8 cellular contexts compared by ENCODE assay signal in genomic region chr15:40340740-40341400, GRCh38. TPM values are rescaled to one million over a fixed set of nuclear protein-coding genes. Genes with fewer than 3 reads are reported as not detected.
A peak's percentile ranks its signal among the peaks of the same experiment; 100 is the strongest.
DNase-seq lines count a peak whose midpoint lies in the region; ATAC-seq, FAIRE-seq and TF ChIP-seq lines count a peak whose summit lies in the region.

Gene CCDC9B, minus strand, starts transcription at chr15:40340939. Its CDS starts 120 bp downstream, at chr15:40340819.

- peak within 1 kb of the TSS; percentile 57 for H2AFZ ChIP-seq in GM23248

- in situ Hi-C loops in GM23248 (cut with MboI), result no loop called here

- H3K36me3 ChIP-seq in GM23248 (ENCODE audit: low read depth), result peaks cover 7% of the 10 kb centered on the region; the same call in 1 of the 2 replicates
- H3K36me3 ChIP-seq in small intestine (ENCODE audit: control insufficient read depth in 2 of 2, insufficient read depth in 2 of 2, low read length in 2 of 2), result no peaks in the 10 kb centered on the region

- H4K20me1 ChIP-seq in GM23248 (ENCODE audit: insufficient read depth), result no peaks in the 10 kb centered on the region

- CTCF ChIA-PET in MCF 10A (lab: Yijun Ruan, JAX), result interaction anchor here (0.6 to 12.1 kb wide), 15 partner anchors 13 to 282 kb away, joined by 3 to 179 read pairs (median 7); partner anchors contain the start of genes ANKRD63 and INAFM2
- CTCF ChIA-PET in activated CD8-positive, alpha-beta memory T cell treated with anti-CD3 and anti-CD28 coated beads, Interleukin-2, amount 10 ng/mL, durations not matched to agents 7 days and 5 days (lab: Charles Lee), result interaction anchor here (0.9 to 13.7 kb wide), 12 partner anchors 8 to 82 kb away, joined by 3 to 317 read pairs (median 38); partner anchors contain the start of genes DISP2, INAFM2 and PLCB2

- H3K27me3 ChIP-seq in GM23248 (replicated peaks; ENCODE audit: insufficient read depth) (no peaks in the 10 kb centered on the region), small intestine (ENCODE audit: control insufficient read depth in 2 of 2, insufficient read depth in 2 of 2, low read length in 2 of 2) (no peaks in the 10 kb centered on the region)

- TF ChIP-seq CTCF in MCF 10A (IDR thresholded peaks at IDR 0.05; ENCODE audit: unreplicated experiment), result no peak

- DNase-seq in GM23248 (peak; percentile 94), NCI-H510A (lab: John Stamatoyannopoulos, UW) (peak; percentile 78), MCF 10A (ENCODE audit: unreplicated experiment) (peak; percentile 95), inferior parietal cortex (ENCODE audit: extremely low spot score) (peak; percentile 82), small intestine (peak; percentile 95)
- DNase-seq in effector memory CD8-positive, alpha-beta T cell, result no peak
- DNase-seq in activated CD8-positive, alpha-beta memory T cell treated with anti-CD3 and anti-CD28 coated beads, Interleukin-2, amount 10 ng/mL, durations not matched to agents 7 days and 5 days, result no peak

- peak within 1 kb of the TSS; percentile 90 for H3K4me2 ChIP-seq in GM23248 (ENCODE audit: unreplicated experiment)

- no peaks in the 10 kb centered on the region for H3K27me3 Mint-ChIP-seq in MCF 10A (ENCODE audit: insufficient read depth, unreplicated experiment)
- H3K27me3 Mint-ChIP-seq in effector memory CD8-positive, alpha-beta T cell, result no peaks in the 10 kb centered on the region
- peaks cover 2% of the 10 kb centered on the region for H3K27me3 Mint-ChIP-seq in activated CD8-positive, alpha-beta memory T cell treated with anti-CD3 and anti-CD28 coated beads, Interleukin-2, amount 10 ng/mL, durations not matched to agents 7 days and 5 days

- no peaks in the 10 kb centered on the region for H3K9me2 ChIP-seq in GM23248 (ENCODE audit: insufficient read depth)

- H3K4me3 ChIP-seq in GM23248 (peak within 1 kb of the TSS; percentile 79), small intestine (ENCODE audit: low read depth in 1 of 2, low read length in 2 of 2) (peak within 1 kb of the TSS; percentile 17 to 52)

- H3K9me3 ChIP-seq in GM23248 (ENCODE audit: low read depth) (no peaks in the 10 kb centered on the region), small intestine (ENCODE audit: control insufficient read depth, low read depth) (no peaks in the 10 kb centered on the region)

- peak within 1 kb of the TSS; percentile 79 for H3K27ac Mint-ChIP-seq in MCF 10A (ENCODE audit: low read depth, unreplicated experiment)
- H3K27ac Mint-ChIP-seq in effector memory CD8-positive, alpha-beta T cell, result no peak within 1 kb of the TSS
- H3K27ac Mint-ChIP-seq in activated CD8-positive, alpha-beta memory T cell treated with anti-CD3 and anti-CD28 coated beads, Interleukin-2, amount 10 ng/mL, durations not matched to agents 7 days and 5 days, result no peak within 1 kb of the TSS

- peaks cover 26% of the 10 kb centered on the region for H3F3A ChIP-seq in GM23248 (ENCODE audit: insufficient read depth)

- intact Hi-C loops in MCF 10A (cut with micrococcal nuclease), result loop anchor here (1.0 kb wide), 1 partner anchor 27 kb away; no protein-coding TSS in a partner anchor

- H3K4me1 Mint-ChIP-seq in MCF 10A (ENCODE audit: insufficient read depth, unreplicated experiment), result peaks cover 46% of the 10 kb centered on the region
- peaks cover 8 to 11% of the 10 kb centered on the region in 2 donors for H3K4me1 Mint-ChIP-seq in effector memory CD8-positive, alpha-beta T cell (ENCODE audit: low read depth in 2 of 2)
- H3K4me1 Mint-ChIP-seq in activated CD8-positive, alpha-beta memory T cell treated with anti-CD3 and anti-CD28 coated beads, Interleukin-2, amount 10 ng/mL, durations not matched to agents 7 days and 5 days, result peaks cover 2% of the 10 kb centered on the region

- peak within 1 kb of the TSS; percentile 96 for H3K9ac ChIP-seq in GM23248

- POLR2A ChIA-PET in MCF 10A (lab: Yijun Ruan, JAX), result interaction anchor here (0.7 to 6.2 kb wide), 15 partner anchors 10 to 294 kb away, joined by 3 to 62 read pairs (median 4); partner anchors contain the start of genes INAFM2, IVD and KNSTRN

- no TSS peak for BruUV-seq in MCF 10A (replicated peaks; lab: Mats Ljungman, UMichigan)

- ATAC-seq in effector memory CD8-positive, alpha-beta T cell (replicated peaks), result no peak
- ATAC-seq in activated CD8-positive, alpha-beta memory T cell treated with anti-CD3 and anti-CD28 coated beads, Interleukin-2, amount 10 ng/mL, durations not matched to agents 7 days and 5 days, result no peak
- ATAC-seq in HG03039 (IDR thresholded peaks at IDR 0.05; ENCODE audit: unreplicated experiment), result no peak

- no peaks in the 10 kb centered on the region for H3K9me3 Mint-ChIP-seq in MCF 10A (ENCODE audit: unreplicated experiment)
- H3K9me3 Mint-ChIP-seq in effector memory CD8-positive, alpha-beta T cell, result no peaks in the 10 kb centered on the region
- H3K9me3 Mint-ChIP-seq in activated CD8-positive, alpha-beta memory T cell treated with anti-CD3 and anti-CD28 coated beads, Interleukin-2, amount 10 ng/mL, durations not matched to agents 7 days and 5 days (ENCODE audit: low read depth), result no peaks in the 10 kb centered on the region

- no peak for FAIRE-seq in small intestine (lab: Jason Lieb, UNC)

- H3K27ac ChIP-seq in GM23248 (peak within 1 kb of the TSS; percentile 99), small intestine (ENCODE audit: low read depth in 1 of 2, low read length in 1 of 2) (peak within 1 kb of the TSS; percentile 83 to 91)

- H3K36me3 Mint-ChIP-seq in MCF 10A (ENCODE audit: insufficient read depth, unreplicated experiment), result peaks cover 12% of the 10 kb centered on the region
- H3K36me3 Mint-ChIP-seq in effector memory CD8-positive, alpha-beta T cell (ENCODE audit: insufficient read depth), result no peaks in the 10 kb centered on the region
- H3K36me3 Mint-ChIP-seq in activated CD8-positive, alpha-beta memory T cell treated with anti-CD3 and anti-CD28 coated beads, Interleukin-2, amount 10 ng/mL, durations not matched to agents 7 days and 5 days, result no peaks in the 10 kb centered on the region

- peak within 1 kb of the TSS; percentile 79 for H3K4me3 Mint-ChIP-seq in MCF 10A (ENCODE audit: unreplicated experiment)
- no peak within 1 kb of the TSS for H3K4me3 Mint-ChIP-seq in effector memory CD8-positive, alpha-beta T cell
- H3K4me3 Mint-ChIP-seq in activated CD8-positive, alpha-beta memory T cell treated with anti-CD3 and anti-CD28 coated beads, Interleukin-2, amount 10 ng/mL, durations not matched to agents 7 days and 5 days, result no peak within 1 kb of the TSS

- H3K4me1 ChIP-seq in GM23248 (ENCODE audit: insufficient read depth), result peaks cover 57% of the 10 kb centered on the region
- H3K4me1 ChIP-seq in small intestine (ENCODE audit: control insufficient read depth in 2 of 2, insufficient read depth in 1 of 2, low read depth in 1 of 2, low read length in 1 of 2), result peaks cover 3 to 11% of the 10 kb centered on the region in 2 donors

- WGBS in GM23248 (ENCODE audit: low coverage in 1 of 2, low lambda C conversion rate in 2 of 2, missing lambda C conversion rate in 2 of 2), 2 experiments, result 9 to 10% methylated on average over 17 of the region's 17 CpGs
- WGBS in small intestine, 3 donors, result 15 to 24% (median 23%) methylated on average over 16 to 17 of the region's 17 CpGs

- peaks cover 29% of the 10 kb centered on the region for H3K79me2 ChIP-seq in GM23248 (ENCODE audit: insufficient read depth)

RNA-seq across cellular contexts. Expression of gene CCDC9B, which starts in this region (rescaled TPM):
- 16.9 and 19.6 TPM in 2 replicates for total RNA-seq in GM23248 (2014; rRNA removed; shearing (Covaris generic))
- polyA plus RNA-seq in GM23248 (2016; fragmentation: Nextera tagmentation; extraction: Ambion mirVana) (28.8 and 33.1 TPM in 2 replicates), small intestine (1 to 10 TPM; 2.2 to 7.4 (median 2.7) TPM)
- 36.0 and 45.3 TPM in 2 replicates for total RNA-seq in MCF 10A (2022)
- 1 to 10 TPM in 1 of 2 experiments, under 1 TPM in 1; 0.45 to 1.5 TPM for total RNA-seq in activated CD8-positive, alpha-beta memory T cell treated with anti-CD3 and anti-CD28 coated beads, Interleukin-2, amount 10 ng/mL, durations not matched to agents 7 days and 5 days

Comparison
In these comparisons a context has a peak if more than half of its experiments do, and no peak if none do; other contexts are left out.
1. DNase-seq: peak in GM23248 (single experiment), NCI-H510A (single experiment), MCF 10A (single experiment), inferior parietal cortex (single experiment) and small intestine (single experiment); none in effector memory CD8-positive, alpha-beta T cell (0 of 3) and activated CD8-positive, alpha-beta memory T cell treated with anti-CD3 and anti-CD28 coated beads, Interleukin-2, amount 10 ng/mL, durations not matched to agents 7 days and 5 days (single experiment).